29 cellular contexts compared by ENCODE assay signal in the genomic region with DNA sequence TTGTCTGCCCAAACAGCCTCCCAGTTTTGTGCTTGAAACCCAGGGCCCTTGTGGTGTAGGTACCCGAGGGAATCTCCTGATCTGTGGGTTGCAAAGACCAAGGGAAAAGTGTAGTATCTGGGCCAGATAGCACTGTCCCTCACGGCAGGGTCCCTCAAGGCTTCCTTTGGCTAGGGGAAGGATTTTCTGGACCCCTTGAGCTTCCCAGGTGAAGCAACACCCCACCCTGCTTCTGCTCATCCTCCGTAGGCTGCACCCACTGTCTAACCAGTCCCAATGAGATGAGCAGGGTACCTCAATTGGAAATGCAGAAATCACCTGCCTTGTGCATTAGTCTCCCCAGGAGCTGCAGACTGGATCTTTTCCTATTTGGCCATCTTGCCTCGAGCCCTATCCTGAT.
"Had no signal": no experiment of that assay in that cellular context is flagged by ENCODE, and none has a peak within 500 bp of the region (broad histone marks: within the 10 kb centered on the region; RNA-seq: fewer than 3 reads in every experiment).

No MANE protein-coding gene starts in this region.

- H3K4me3 ChIP-seq: ascending aorta, heart left ventricle, psoas muscle, right atrium auricular region, suprapubic skin, tibial artery, upper lobe of right lung had no signal

- H3K27me3 Mint-ChIP-seq: activated CD4-positive, alpha-beta memory T cell treated with anti-CD3 and anti-CD28 coated beads for 36 hours; activated naive CD8-positive, alpha-beta T cell treated with anti-CD3 and anti-CD28 coated beads, Interleukin-2, amount 10 ng/mL, durations not matched to agents 7 days and 5 days; brain; effector memory CD8-positive, alpha-beta T cell; naive thymus-derived CD8-positive, alpha-beta T cell had no signal

- DNase-seq: activated CD4-positive, alpha-beta memory T cell treated with anti-CD3 and anti-CD28 coated beads for 36 hours; activated CD4-positive, alpha-beta T cell treated with anti-CD3 and anti-CD28 coated beads for 48 hours; activated CD8-positive, alpha-beta memory T cell treated with anti-CD3 and anti-CD28 coated beads, Interleukin-2, amount 50 U/mL, for 4 hours; activated effector memory CD4-positive, alpha-beta T cell treated with anti-CD3 and anti-CD28 coated beads, Interleukin-2, amount 50 U/mL, for 16 hours; activated naive CD4-positive, alpha-beta T cell treated with anti-CD3 and anti-CD28 coated beads for 36 hours; activated naive CD8-positive, alpha-beta T cell treated with anti-CD3 and anti-CD28 coated beads, Interleukin-2, amount 10 ng/mL, durations not matched to agents 7 days and 5 days; activated T-cell treated with anti-CD3 and anti-CD28 coated beads, Interleukin-2, amount 50 U/mL, for 1 hour; cortex of kidney; effector memory CD8-positive, alpha-beta T cell; foreskin fibroblast; heart left ventricle; naive thymus-derived CD8-positive, alpha-beta T cell; occipital lobe; psoas muscle; stimulated activated CD4-positive, alpha-beta T cell treated with anti-CD3 and anti-CD28 coated beads, Interleukin-15, amount 100 ng/mL, for 24 hours; stimulated activated CD4-positive, alpha-beta T cell treated with anti-CD3 and anti-CD28 coated beads, Interleukin-2, amount 100 ng/mL, for 24 hours; stimulated activated naive CD4-positive, alpha-beta T cell; tibial artery had no signal

- H3K36me3 ChIP-seq: ascending aorta, heart left ventricle, right atrium auricular region, suprapubic skin, tibial artery, upper lobe of right lung had no signal

- H3K9me3 Mint-ChIP-seq: activated naive CD8-positive, alpha-beta T cell treated with anti-CD3 and anti-CD28 coated beads, Interleukin-2, amount 10 ng/mL, durations not matched to agents 7 days and 5 days had no signal

- H2AFZ ChIP-seq: parathyroid adenoma had no signal

- H3K79me2 ChIP-seq: parathyroid adenoma had no signal

- H3K36me3 Mint-ChIP-seq: activated CD4-positive, alpha-beta memory T cell treated with anti-CD3 and anti-CD28 coated beads for 36 hours; activated naive CD8-positive, alpha-beta T cell treated with anti-CD3 and anti-CD28 coated beads, Interleukin-2, amount 10 ng/mL, durations not matched to agents 7 days and 5 days; brain; mesothelial cell of epicardium had no signal

- H3K4me3 Mint-ChIP-seq: activated CD4-positive, alpha-beta memory T cell treated with anti-CD3 and anti-CD28 coated beads for 36 hours; activated naive CD4-positive, alpha-beta T cell treated with anti-CD3 and anti-CD28 coated beads for 36 hours; activated naive CD8-positive, alpha-beta T cell treated with anti-CD3 and anti-CD28 coated beads, Interleukin-2, amount 10 ng/mL, durations not matched to agents 7 days and 5 days; activated T-helper 1 cell treated with anti-CD3 and anti-CD28 coated beads, Interleukin-12 subunit alpha, Interleukin-12 subunit beta, Interleukin-2, Interleukin-4 antibody, amounts not matched to agents 30 ng/mL and 10 ng/mL and 1 ng/mL, durations not matched to agents 14 hours and 24 hours and 36 hours; brain; effector memory CD8-positive, alpha-beta T cell; mesothelial cell of epicardium; naive thymus-derived CD8-positive, alpha-beta T cell; neural crest cell had no signal

- H3K9ac ChIP-seq: parathyroid adenoma had no signal

- H3K4me1 ChIP-seq: ascending aorta, heart left ventricle, parathyroid adenoma, psoas muscle, right atrium auricular region, suprapubic skin, tibial artery, upper lobe of right lung had no signal

- H3K4me1 Mint-ChIP-seq: activated naive CD8-positive, alpha-beta T cell treated with anti-CD3 and anti-CD28 coated beads, Interleukin-2, amount 10 ng/mL, durations not matched to agents 7 days and 5 days; brain; mesothelial cell of epicardium; naive thymus-derived CD8-positive, alpha-beta T cell had no signal

- H3K27ac ChIP-seq: ascending aorta, heart left ventricle, parathyroid adenoma, psoas muscle, right atrium auricular region, suprapubic skin, tibial artery, upper lobe of right lung, VCaP had no signal

- H3K27ac Mint-ChIP-seq: activated CD4-positive, alpha-beta memory T cell treated with anti-CD3 and anti-CD28 coated beads for 36 hours; activated naive CD4-positive, alpha-beta T cell treated with anti-CD3 and anti-CD28 coated beads for 36 hours; activated naive CD8-positive, alpha-beta T cell treated with anti-CD3 and anti-CD28 coated beads, Interleukin-2, amount 10 ng/mL, durations not matched to agents 7 days and 5 days; activated T-helper 1 cell treated with anti-CD3 and anti-CD28 coated beads, Interleukin-12 subunit alpha, Interleukin-12 subunit beta, Interleukin-2, Interleukin-4 antibody, amounts not matched to agents 30 ng/mL and 10 ng/mL and 1 ng/mL, durations not matched to agents 14 hours and 24 hours and 36 hours; brain; effector memory CD8-positive, alpha-beta T cell; mesothelial cell of epicardium; naive thymus-derived CD8-positive, alpha-beta T cell had no signal

- H3K9me3 ChIP-seq: ascending aorta, psoas muscle, right atrium auricular region, tibial artery had no signal

- ATAC-seq: effector memory CD8-positive, alpha-beta T cell; esophagus mucosa; heart left ventricle; naive thymus-derived CD8-positive, alpha-beta T cell; psoas muscle had no signal

- H3K27me3 ChIP-seq: ascending aorta, heart left ventricle, right atrium auricular region, suprapubic skin, tibial artery, upper lobe of right lung had no signal
